8 cellular contexts compared by ENCODE assay signal in genomic region chr11:47179655-47179991, GRCh38. TPM values are rescaled to one million over a fixed set of nuclear protein-coding genes. Genes with fewer than 3 reads are reported as not detected.
DNase-seq lines count a peak whose midpoint lies in the region; ATAC-seq and TF ChIP-seq lines count a peak whose summit lies in the region.

No MANE protein-coding gene starts in this region.

- peaks cover 29% of the 10 kb centered on the region for H3K4me1 Mint-ChIP-seq in neural crest cell

- H3K27ac ChIP-seq in caudate nucleus (ENCODE audit: low read depth, low read length) = peak overlapping the region; percentile 11

- no peaks in the 10 kb centered on the region for H3K36me3 Mint-ChIP-seq in neural crest cell (ENCODE audit: low read depth)

- TF ChIP-seq CTCF in neural crest cell (conservative IDR thresholded peaks at IDR 0.05) = peak; percentile 66

- DNase-seq in NCI-H1417 (lab: John Stamatoyannopoulos, UW) = peak; percentile 13 to 46 (median 21)
- DNase-seq in NCI-H1417 treated with DMSO at 0.1 percent for 48 hours (lab: John Stamatoyannopoulos, UW) = no peak
- peak; percentile 66 to 68 for DNase-seq in SHP77 (lab: John Stamatoyannopoulos, UW)
- peak in 7 of 61 donors; percentile 8 to 39 (median 24) for DNase-seq in caudate nucleus (lab: John Stamatoyannopoulos, UW)
- DNase-seq in neural crest cell (ENCODE audit: low read depth, low spot score) = peak; percentile 47

- H3K27ac Mint-ChIP-seq in neural crest cell (ENCODE audit: unreplicated experiment) = no peak overlapping the region

- peaks cover 21% of the 10 kb centered on the region for H3K27me3 Mint-ChIP-seq in neural crest cell (ENCODE audit: low read depth)

- peak overlapping the region; percentile 47 for H3K4me3 Mint-ChIP-seq in neural crest cell

- H3K9me3 Mint-ChIP-seq in neural crest cell = no peaks in the 10 kb centered on the region

- ATAC-seq in HG02885 (IDR thresholded peaks at IDR 0.05; ENCODE audit: poor library complexity, unreplicated experiment) = peak; percentile 24
- no peak for ATAC-seq in GM21515 (IDR thresholded peaks at IDR 0.05; ENCODE audit: unreplicated experiment)
- ATAC-seq in HG03039 (IDR thresholded peaks at IDR 0.05; ENCODE audit: unreplicated experiment) = no peak

RNA-seq across cellular contexts. Expression of gene ARFGAP2, which starts 2.9 kb away (rescaled TPM):
- 108 and 110 TPM in 2 replicates for total RNA-seq in neural crest cell

RNA-seq across cellular contexts. Expression of gene PACSIN3, which starts 6.6 kb away (rescaled TPM):
- total RNA-seq in neural crest cell = 56.4 and 57.0 TPM in 2 replicates

RNA-seq across cellular contexts. Expression of gene DDB2, which starts 35.2 kb away (rescaled TPM):
- 32.2 and 33.9 TPM in 2 replicates for total RNA-seq in neural crest cell
